ENCODE assay signal across 1 cellular context in genomic region chr7:108091461-108091831, GRCh38.
TF ChIP-seq lines count a peak whose summit lies in the region.

No MANE protein-coding gene starts in this region.

TF ChIP-seq in K562, 482 proteins besides CTCF, POLR2A, EP300 and RAD21 (continued from another document):
- TF ChIP-seq HINFP (tag; conservative IDR thresholded peaks at IDR 0.05; ENCODE audit: low read depth) = no peak
- no peak for TF ChIP-seq NR4A1 (CRISPR knock-in tag; IDR thresholded peaks at IDR 0.05)
- TF ChIP-seq NR4A1 (tag; IDR thresholded peaks at IDR 0.05) = peak; percentile 61; the same call in 1 of the 2 replicates
- TF ChIP-seq CBFA2T3 (IDR thresholded peaks at IDR 0.05) = peak; percentile 57
- no peak for TF ChIP-seq ZNF445 (CRISPR knock-in tag; IDR thresholded peaks at IDR 0.05; ENCODE audit: low read depth)
TF ChIP-seq in K562: peak in this region for 25.
